30 cellular contexts compared by ENCODE assay signal in genomic region chr1:41013024-41013423, GRCh38. TPM values are rescaled to one million over a fixed set of nuclear protein-coding genes. Genes with fewer than 3 reads are reported as not detected.
"Had no signal": no experiment of that assay in that cellular context is flagged by ENCODE, and none has a peak within 500 bp of the region (broad histone marks: within the 10 kb centered on the region; RNA-seq: fewer than 3 reads in every experiment).

No MANE protein-coding gene starts in this region.

- FAIRE-seq: TTC549 had no signal

- H3K4me1 ChIP-seq: SJCRH30 had no signal

- H3K27ac Mint-ChIP-seq: activated naive CD4-positive, alpha-beta T cell treated with anti-CD3 and anti-CD28 coated beads, Interleukin-2, amount 50 U/mL, for 24 hours; T-helper 1 cell treated with Interleukin-12 subunit alpha and Interleukin-12 subunit beta and Interleukin-4 antibody, amounts not matched to agents 30 μg/mL and 1 μg/mL, for 36 hours had no signal

- H3K4me2 ChIP-seq: KMS-11 had no signal

- H3K9me3 ChIP-seq: ascending aorta, SJCRH30 had no signal

- H3K4me1 Mint-ChIP-seq: activated T-helper 17 cell treated with anti-CD3 and anti-CD28 coated beads, Interleukin-2, amount 50 U/mL, for 72 hours; central memory CD8-positive, alpha-beta T cell had no signal

- H3K27me3 Mint-ChIP-seq: activated CD4-positive, alpha-beta T cell treated with anti-CD3 and anti-CD28 coated beads, Interleukin-2, amount 10 ng/mL, durations not matched to agents 24 days and 14 days; activated CD8-positive, alpha-beta T cell treated with anti-CD3 and anti-CD28 coated beads for 36 hours; activated naive CD4-positive, alpha-beta T cell treated with anti-CD3 and anti-CD28 coated beads, Interleukin-2, amount 50 U/mL, for 24 hours; activated naive CD8-positive, alpha-beta T cell treated with anti-CD3 and anti-CD28 coated beads, Interleukin-2, amount 10 ng/mL, durations not matched to agents 7 days and 5 days; activated T-helper 17 cell treated with anti-CD3 and anti-CD28 coated beads, Interleukin-2, amount 50 U/mL, for 72 hours; central memory CD8-positive, alpha-beta T cell had no signal

- H3K27ac ChIP-seq: cardiac muscle cell, KMS-11, SJCRH30, SK-N-MC had no signal

- H3K9ac ChIP-seq: KMS-11 had no signal

- DNase-seq: activated CD4-positive, alpha-beta T cell treated with anti-CD3 and anti-CD28 coated beads, Interleukin-2, amount 10 ng/mL, durations not matched to agents 24 days and 14 days; activated CD4-positive, alpha-beta T cell treated with anti-CD3 and anti-CD28 coated beads, Interleukin-2, amount 50 U/mL, for 4 hours; activated CD8-positive, alpha-beta T cell treated with anti-CD3 and anti-CD28 coated beads for 36 hours; activated effector memory CD4-positive, alpha-beta T cell treated with anti-CD3 and anti-CD28 coated beads, Interleukin-2, amount 50 U/mL, for 16 hours; activated naive CD4-positive, alpha-beta T cell; activated naive CD8-positive, alpha-beta T cell treated with anti-CD3 and anti-CD28 coated beads, Interleukin-2, amount 10 ng/mL, durations not matched to agents 7 days and 5 days; activated T-cell treated with anti-CD3 and anti-CD28 coated beads, Interleukin-2, amount 50 U/mL, for 1 hour; activated T-cell treated with anti-CD3 and anti-CD28 coated beads, Interleukin-2, amount 50 U/mL, for 72 hours; amygdala; NCI-H1048; NCI-H1436; NCI-H1694; NCI-H1930; NCI-H2081 treated with DMSO at 0.1 percent for 48 hours; NCI-H446; NCI-H510A treated with DMSO at 0.1 percent for 48 hours; NCI-H526 treated with DMSO at 0.1 percent for 48 hours; SHP77; SJCRH30 had no signal

- H3K9me3 Mint-ChIP-seq: activated CD4-positive, alpha-beta T cell treated with anti-CD3 and anti-CD28 coated beads, Interleukin-2, amount 10 ng/mL, durations not matched to agents 24 days and 14 days; activated CD8-positive, alpha-beta T cell treated with anti-CD3 and anti-CD28 coated beads for 36 hours; activated naive CD4-positive, alpha-beta T cell treated with anti-CD3 and anti-CD28 coated beads, Interleukin-2, amount 50 U/mL, for 24 hours; activated naive CD8-positive, alpha-beta T cell treated with anti-CD3 and anti-CD28 coated beads, Interleukin-2, amount 10 ng/mL, durations not matched to agents 7 days and 5 days; activated T-cell treated with anti-CD3 and anti-CD28 coated beads, Interleukin-2, amount 50 U/mL, for 72 hours; activated T-helper 17 cell treated with anti-CD3 and anti-CD28 coated beads, Interleukin-2, amount 50 U/mL, for 72 hours; central memory CD8-positive, alpha-beta T cell; T-helper 1 cell treated with Interleukin-12 subunit alpha and Interleukin-12 subunit beta and Interleukin-4 antibody, amounts not matched to agents 30 μg/mL and 1 μg/mL, for 36 hours; T-helper 2 cell treated with Interferon-gamma antibody and Interleukin-4, amounts not matched to agents 5 μg/mL and 100 μg/mL, for 36 hours had no signal

- ATAC-seq: activated CD8-positive, alpha-beta T cell treated with anti-CD3 and anti-CD28 coated beads for 36 hours; activated T-cell treated with anti-CD3 and anti-CD28 coated beads, Interleukin-2, amount 50 U/mL, for 72 hours; activated T-helper 17 cell treated with anti-CD3 and anti-CD28 coated beads, Interleukin-2, amount 50 U/mL, for 72 hours; Panc1 had no signal

- H3K4me3 Mint-ChIP-seq: activated CD4-positive, alpha-beta T cell treated with anti-CD3 and anti-CD28 coated beads, Interleukin-2, amount 10 ng/mL, durations not matched to agents 24 days and 14 days; activated CD8-positive, alpha-beta T cell treated with anti-CD3 and anti-CD28 coated beads for 36 hours; activated naive CD4-positive, alpha-beta T cell treated with anti-CD3 and anti-CD28 coated beads, Interleukin-2, amount 50 U/mL, for 24 hours; activated naive CD8-positive, alpha-beta T cell treated with anti-CD3 and anti-CD28 coated beads, Interleukin-2, amount 10 ng/mL, durations not matched to agents 7 days and 5 days; activated T-cell treated with anti-CD3 and anti-CD28 coated beads, Interleukin-2, amount 50 U/mL, for 72 hours; activated T-helper 17 cell treated with anti-CD3 and anti-CD28 coated beads, Interleukin-2, amount 50 U/mL, for 72 hours; central memory CD8-positive, alpha-beta T cell; T-helper 1 cell treated with Interleukin-12 subunit alpha and Interleukin-12 subunit beta and Interleukin-4 antibody, amounts not matched to agents 30 μg/mL and 1 μg/mL, for 36 hours; T-helper 2 cell treated with Interferon-gamma antibody and Interleukin-4, amounts not matched to agents 5 μg/mL and 100 μg/mL, for 36 hours had no signal

- H3K4me3 ChIP-seq: ascending aorta, cardiac muscle cell, SJCRH30, SK-N-MC had no signal

- H3K27me3 ChIP-seq: ascending aorta, cardiac muscle cell, SJCRH30 had no signal

RNA-seq across cellular contexts. Expression of gene SLFNL1, which starts 8.5 kb away (rescaled TPM):
- total RNA-seq: ascending aorta had no signal
